ENCODE assay signal across 19 cellular contexts in genomic region chr2:226466124-226466523, GRCh38.
"Had no signal": no experiment of that assay in that cellular context is flagged by ENCODE, and none has a peak within 500 bp of the region (broad histone marks: within the 10 kb centered on the region; RNA-seq: fewer than 3 reads in every experiment).

No MANE protein-coding gene starts in this region.

- H3K9me3 ChIP-seq: pancreas, stomach, uterus had no signal

- H3K27me3 ChIP-seq: foreskin keratinocyte, pancreas, stomach, uterus had no signal

- ATAC-seq: foreskin keratinocyte, left colon, natural killer cell, right cardiac atrium had no signal

- H3K27ac ChIP-seq: coronary artery, foreskin keratinocyte, pancreas, stomach, thoracic aorta had no signal

- H3K4me1 ChIP-seq: foreskin keratinocyte, pancreas, stomach, uterus had no signal

- H3K36me3 ChIP-seq: pancreas, stomach, thoracic aorta, uterus had no signal

- DNase-seq: effector CD4-positive, alpha-beta T cell; endodermal cell; erythroblast; foreskin keratinocyte; hippocampal formation; left colon; mammary epithelial cell; natural killer cell; nucleus accumbens; pancreas; right cardiac atrium; small intestine; stimulated activated CD4-positive, alpha-beta T cell treated with anti-CD3 and anti-CD28 coated beads, Interleukin-12 subunit alpha, Interleukin-12 subunit beta, amount 100 ng/mL, for 4 hours; stimulated activated naive CD4-positive, alpha-beta T cell; stomach; substantia nigra; uterus had no signal

- H3K4me3 ChIP-seq: coronary artery, pancreas, stomach, thoracic aorta, uterus had no signal
